Comparison of ENCODE assay signal across 16 cellular contexts in genomic region chrX:700936-701335, GRCh38.
DNase-seq lines count a peak whose midpoint lies in the region; TF ChIP-seq lines count a peak whose summit lies in the region.
"Had no signal": no experiment of that assay in that cellular context is flagged by ENCODE, and none has a peak within 500 bp of the region (broad histone marks: within the 10 kb centered on the region; RNA-seq: fewer than 3 reads in every experiment).

No MANE protein-coding gene starts in this region.

- peaks cover 36% of the 10 kb centered on the region for H3K9me3 Mint-ChIP-seq in mesothelial cell of epicardium

- peaks cover 11% of the 10 kb centered on the region for H3K4me1 Mint-ChIP-seq in mesothelial cell of epicardium

- no peaks in the 10 kb centered on the region for H3K4me1 ChIP-seq in NT2/D1 (ENCODE audit: insufficient read depth, insufficient read length)
- H3K4me1 ChIP-seq: BLaER1 had no signal

- no peaks in the 10 kb centered on the region for H3K27me3 Mint-ChIP-seq in mesothelial cell of epicardium (ENCODE audit: low read depth)

- no peak for TF ChIP-seq CTCF in mesothelial cell of epicardium (IDR thresholded peaks at IDR 0.05; ENCODE audit: unreplicated experiment)

- no peak overlapping the region for H3K4me3 Mint-ChIP-seq in mesothelial cell of epicardium
- H3K4me3 Mint-ChIP-seq: CD14-positive monocyte had no signal

- DNase-seq in A172 (ENCODE audit: low spot score) (peak; percentile 14), NT2/D1 (ENCODE audit: low read depth, low spot score) (peak; percentile 35), iPS-NIHi11 (ENCODE audit: low spot score) (peak; percentile 17), mesothelial cell of epicardium (ENCODE audit: low spot score in 2 of 2, unreplicated experiment in 2 of 2) (no peak), NCI-H1105 (lab: John Stamatoyannopoulos, UW) (no peak), NCI-H2171 treated with DMSO at 0.1 percent for 48 hours (lab: John Stamatoyannopoulos, UW) (no peak), activated gamma-delta T cell treated with Interleukin-2 at 50 U/mL for 16 hours (no peak), DMS153 treated with DMSO at 0.1 percent for 48 hours (lab: John Stamatoyannopoulos, UW; ENCODE audit: unreplicated experiment) (no peak)
- DNase-seq: CD4-positive, alpha-beta memory T cell; DMS153; DMS79 treated with DMSO at 0.1 percent for 48 hours; EL; HCEC 1CT; IMR-90 had no signal

- H3K27ac Mint-ChIP-seq in mesothelial cell of epicardium: peak overlapping the region; percentile 95
- H3K27ac Mint-ChIP-seq: CD14-positive monocyte; CD4-positive, alpha-beta memory T cell had no signal

- peaks cover 12% of the 10 kb centered on the region; the same call in 1 of the 2 replicates for H3K9me3 ChIP-seq in NT2/D1 (ENCODE audit: insufficient read depth, low read length)

- no peak overlapping the region for H3K9ac ChIP-seq in NT2/D1 (ENCODE audit: insufficient read length, low read depth)
- H3K9ac ChIP-seq: BLaER1 had no signal

- H3K4me3 ChIP-seq in NT2/D1 (ENCODE audit: insufficient read length, low read depth): no peak overlapping the region
- H3K4me3 ChIP-seq: BLaER1 had no signal

- H3K36me3 Mint-ChIP-seq in mesothelial cell of epicardium: peaks cover 2% of the 10 kb centered on the region
- H3K36me3 Mint-ChIP-seq: CD14-positive monocyte; CD4-positive, alpha-beta memory T cell had no signal

- no peaks in the 10 kb centered on the region for H3K27me3 ChIP-seq in NT2/D1 (ENCODE audit: insufficient read depth, insufficient read length)
- H3K27me3 ChIP-seq: BLaER1 had no signal

- H3K36me3 ChIP-seq in NT2/D1 (ENCODE audit: insufficient read depth, insufficient read length, low read length): no peaks in the 10 kb centered on the region
- H3K36me3 ChIP-seq: BLaER1 had no signal

Comparison
In these comparisons a context has a peak if more than half of its experiments do, and no peak if none do; other contexts are left out.
1. DNase-seq: peak in A172 (single experiment), NT2/D1 (single experiment) and iPS-NIHi11 (single experiment); none in mesothelial cell of epicardium (0 of 2), NCI-H1105 (single experiment), NCI-H2171 treated with DMSO at 0.1 percent for 48 hours (single experiment), activated gamma-delta T cell treated with Interleukin-2 at 50 U/mL for 16 hours (single experiment) and DMS153 treated with DMSO at 0.1 percent for 48 hours (single experiment).